Comparison of ENCODE assay signal across 26 cellular contexts in genomic region chr7:156545989-156546388, GRCh38.
DNase-seq lines count a peak whose midpoint lies in the region; ATAC-seq, FAIRE-seq and TF ChIP-seq lines count a peak whose summit lies in the region.
"Had no signal": no experiment of that assay in that cellular context is flagged by ENCODE, and none has a peak within 500 bp of the region (broad histone marks: within the 10 kb centered on the region; RNA-seq: fewer than 3 reads in every experiment).

No MANE protein-coding gene starts in this region.

- no peaks in the 10 kb centered on the region for H3K4me1 ChIP-seq in Karpas-422 (ENCODE audit: low read length)
- H3K4me1 ChIP-seq: A549, heart right ventricle, upper lobe of left lung had no signal

- H3K9me2 ChIP-seq in Karpas-422 (replicated peaks; ENCODE audit: insufficient read depth, low read length): no peaks in the 10 kb centered on the region

- H3K27ac Mint-ChIP-seq in chondrocyte (ENCODE audit: unreplicated experiment): no peak overlapping the region
- H3K27ac Mint-ChIP-seq: H9; naive thymus-derived CD8-positive, alpha-beta T cell; T-helper 17 cell had no signal

- no peak overlapping the region for H3K4me3 ChIP-seq in Karpas-422 (ENCODE audit: low read length)
- H3K4me3 ChIP-seq: A549, coronary artery, heart right ventricle, ovary, right lobe of liver, upper lobe of left lung had no signal

- no peaks in the 10 kb centered on the region for H3K9me3 ChIP-seq in Karpas-422 (ENCODE audit: low read length)
- H3K9me3 ChIP-seq: A549, ovary, right lobe of liver, upper lobe of left lung had no signal

- no peak overlapping the region for H3K4me3 Mint-ChIP-seq in chondrocyte (ENCODE audit: unreplicated experiment)
- H3K4me3 Mint-ChIP-seq: H9; naive thymus-derived CD8-positive, alpha-beta T cell; T-helper 17 cell had no signal

- H4K20me1 ChIP-seq in Karpas-422 (ENCODE audit: insufficient read depth, low read depth, low read length): no peaks in the 10 kb centered on the region

- ATAC-seq in GM19452 (IDR thresholded peaks at IDR 0.05; ENCODE audit: unreplicated experiment): no peak
- ATAC-seq: A549; heart right ventricle; naive thymus-derived CD8-positive, alpha-beta T cell; T-helper 17 cell had no signal

- no peaks in the 10 kb centered on the region for H3K27me3 ChIP-seq in Karpas-422 (ENCODE audit: low read length)
- H3K27me3 ChIP-seq: heart right ventricle, ovary, right lobe of liver, upper lobe of left lung had no signal

- H3K36me3 Mint-ChIP-seq in chondrocyte (ENCODE audit: low read depth): peaks cover 10% of the 10 kb centered on the region
- H3K36me3 Mint-ChIP-seq: brain had no signal

- H3K9ac ChIP-seq in Karpas-422 (ENCODE audit: low read length): no peak overlapping the region

- H3K4me1 Mint-ChIP-seq in chondrocyte (ENCODE audit: low read depth): no peaks in the 10 kb centered on the region
- H3K4me1 Mint-ChIP-seq: naive thymus-derived CD8-positive, alpha-beta T cell had no signal

- H3K9me3 Mint-ChIP-seq in chondrocyte (ENCODE audit: low read depth): peaks cover 9% of the 10 kb centered on the region
- H3K9me3 Mint-ChIP-seq: H9 had no signal

- no peaks in the 10 kb centered on the region for H3K36me3 ChIP-seq in Karpas-422 (ENCODE audit: insufficient read depth, low read length)
- H3K36me3 ChIP-seq: heart right ventricle, ovary, right lobe of liver, upper lobe of left lung had no signal

- TF ChIP-seq CTCF in chondrocyte (IDR thresholded peaks at IDR 0.05): no peak

- H3K27me3 Mint-ChIP-seq in chondrocyte (ENCODE audit: low read depth): no peaks in the 10 kb centered on the region

- H3K79me2 ChIP-seq in Karpas-422 (ENCODE audit: low read length): no peaks in the 10 kb centered on the region

- no peak overlapping the region for H2AFZ ChIP-seq in Karpas-422 (ENCODE audit: low read length)

- FAIRE-seq in frontal cortex (lab: Jason Lieb, UNC): no peak
- FAIRE-seq: A549, G401.6, RCC 7860 had no signal

- no peak overlapping the region for H3K27ac ChIP-seq in Karpas-422 (ENCODE audit: low read length)
- H3K27ac ChIP-seq: A549, coronary artery, heart right ventricle, ovary, right lobe of liver, upper lobe of left lung had no signal

- no peak overlapping the region for H3K4me2 ChIP-seq in Karpas-422 (ENCODE audit: low read depth, low read length, poor library complexity, severe bottlenecking)
- H3K4me2 ChIP-seq: A549 had no signal

- DNase-seq in Ammon's horn (ENCODE audit: low spot score) (peak; percentile 57), NCI-H146 (lab: John Stamatoyannopoulos, UW) (peak; percentile 91), NCI-H774 (lab: John Stamatoyannopoulos, UW) (peak; percentile 87), frontal cortex (ENCODE audit: low spot score in 2 of 2) (peak; percentile 23 to 43), Karpas-422 (no peak), NCI-H82 (lab: John Stamatoyannopoulos, UW) (no peak), chondrocyte (ENCODE audit: low spot score) (no peak)
- DNase-seq: activated CD8-positive, alpha-beta memory T cell treated with anti-CD3 and anti-CD28 coated beads, Interleukin-2, amount 50 U/mL, for 4 hours; activated effector memory CD4-positive, alpha-beta T cell treated with Interleukin-2 at 50 U/mL for 16 hours; C1 segment of cervical spinal cord; H9; heart right ventricle; naive thymus-derived CD8-positive, alpha-beta T cell; NCI-H1105 treated with DMSO at 0.1 percent for 48 hours; NCI-H226; ovary; right lobe of liver; stimulated activated CD8-positive, alpha-beta memory T cell treated with anti-CD3 and anti-CD28 coated beads, Interleukin-4, amount 100 ng/mL, for 48 hours; T-helper 17 cell; upper lobe of left lung had no signal

Comparison
In these comparisons a context has a peak if more than half of its experiments do, and no peak if none do; other contexts are left out.
1. DNase-seq: peak in Ammon's horn (single experiment), NCI-H146 (single experiment), NCI-H774 (single experiment) and frontal cortex (2 of 2); none in Karpas-422 (single experiment), NCI-H82 (single experiment) and chondrocyte (single experiment).